In genomic region chr3:188242426-188243123, GRCh38 we compare ENCODE assay signal across 11 cellular contexts.
A peak's percentile ranks its signal among the peaks of the same experiment; 100 is the strongest.
DNase-seq lines count a peak whose midpoint lies in the region; ATAC-seq and TF ChIP-seq lines count a peak whose summit lies in the region.
"Had no signal": no experiment of that assay in that cellular context is flagged by ENCODE, and none has a peak within 500 bp of the region (broad histone marks: within the 10 kb centered on the region; RNA-seq: fewer than 3 reads in every experiment).

No MANE protein-coding gene starts in this region.

- H3K4me3 Mint-ChIP-seq in stimulated activated memory B cell treated with anti-CD40 and anti-IgM and Interleukin-4, amounts not matched to agents 10 μg/mL and 1 μg/mL and 100 μg/mL, for 72 hours: no peak overlapping the region
- H3K4me3 Mint-ChIP-seq: activated CD4-positive, alpha-beta memory T cell treated with anti-CD3 and anti-CD28 coated beads, Interleukin-2, amount 10 ng/mL, durations not matched to agents 7 days and 5 days had no signal

- H3K9me3 Mint-ChIP-seq in stimulated activated memory B cell treated with anti-CD40 and anti-IgM and Interleukin-4, amounts not matched to agents 10 μg/mL and 1 μg/mL and 100 μg/mL, for 72 hours: no peaks in the 10 kb centered on the region
- H3K9me3 Mint-ChIP-seq: activated CD4-positive, alpha-beta memory T cell treated with anti-CD3 and anti-CD28 coated beads, Interleukin-2, amount 10 ng/mL, durations not matched to agents 7 days and 5 days; activated naive CD4-positive, alpha-beta T cell treated with anti-CD3 and anti-CD28 coated beads, Interleukin-2, amount 50 U/mL, for 72 hours had no signal

- no peaks in the 10 kb centered on the region for H3K27me3 ChIP-seq in left ventricle myocardium inferior (ENCODE audit: low read depth)

- no peaks in the 10 kb centered on the region for H3K27me3 Mint-ChIP-seq in stimulated activated memory B cell treated with anti-CD40 and anti-IgM and Interleukin-4, amounts not matched to agents 10 μg/mL and 1 μg/mL and 100 μg/mL, for 72 hours
- H3K27me3 Mint-ChIP-seq: activated CD4-positive, alpha-beta memory T cell treated with anti-CD3 and anti-CD28 coated beads, Interleukin-2, amount 10 ng/mL, durations not matched to agents 7 days and 5 days had no signal

- H3K36me3 ChIP-seq in left ventricle myocardium inferior: no peaks in the 10 kb centered on the region

- no peaks in the 10 kb centered on the region for H3K9me3 ChIP-seq in left ventricle myocardium inferior (replicated peaks)

- no peak overlapping the region for H3K4me3 ChIP-seq in left ventricle myocardium inferior

- DNase-seq in left ventricle myocardium inferior: no peak
- no peak for DNase-seq in amniotic stem cell (lab: John Stamatoyannopoulos, UW)
- no peak for DNase-seq in activated CD8-positive, alpha-beta memory T cell treated with anti-CD3 and anti-CD28 coated beads, Interleukin-2, amount 50 U/mL, for 48 hours
- DNase-seq: activated CD4-positive, alpha-beta memory T cell treated with anti-CD3 and anti-CD28 coated beads, Interleukin-2, amount 10 ng/mL, durations not matched to agents 7 days and 5 days; retina had no signal

- H3K27ac ChIP-seq in left ventricle myocardium inferior (replicated peaks): peak overlapping the region; percentile 85

- peak; percentile 52; the same call in 1 of the 2 replicates for TF ChIP-seq POLR2A in Raji (IDR thresholded peaks at IDR 0.05; ENCODE audit: insufficient read depth, low read depth, low read length)

- H3K27ac Mint-ChIP-seq in stimulated activated memory B cell treated with anti-CD40 and anti-IgM and Interleukin-4, amounts not matched to agents 10 μg/mL and 1 μg/mL and 100 μg/mL, for 72 hours: peak overlapping the region; percentile 80
- H3K27ac Mint-ChIP-seq: activated CD4-positive, alpha-beta memory T cell treated with anti-CD3 and anti-CD28 coated beads, Interleukin-2, amount 10 ng/mL, durations not matched to agents 7 days and 5 days; activated naive CD4-positive, alpha-beta T cell treated with anti-CD3 and anti-CD28 coated beads, Interleukin-2, amount 50 U/mL, for 72 hours had no signal

- H3K36me3 Mint-ChIP-seq in stimulated activated memory B cell treated with anti-CD40 and anti-IgM and Interleukin-4, amounts not matched to agents 10 μg/mL and 1 μg/mL and 100 μg/mL, for 72 hours: peaks cover 16% of the 10 kb centered on the region

- no peak for TF ChIP-seq CTCF in left ventricle myocardium inferior (IDR thresholded peaks at IDR 0.05; ENCODE audit: borderline replicate concordance)

- peaks cover 87% of the 10 kb centered on the region for H3K4me1 ChIP-seq in left ventricle myocardium inferior

- intact Hi-C loops in left ventricle myocardium inferior (cut with micrococcal nuclease): no loop called here

- H3K4me1 Mint-ChIP-seq in stimulated activated memory B cell treated with anti-CD40 and anti-IgM and Interleukin-4, amounts not matched to agents 10 μg/mL and 1 μg/mL and 100 μg/mL, for 72 hours: peaks cover 66% of the 10 kb centered on the region

- ATAC-seq in GM18519 (IDR thresholded peaks at IDR 0.05; ENCODE audit: low FRiP score, unreplicated experiment) (peak; percentile 58), HG03097 (IDR thresholded peaks at IDR 0.05; ENCODE audit: low FRiP score, unreplicated experiment) (no peak), GM21367 (IDR thresholded peaks at IDR 0.05; ENCODE audit: unreplicated experiment) (no peak)
- ATAC-seq in stimulated activated memory B cell treated with anti-CD40 and anti-IgM and Interleukin-4, amounts not matched to agents 10 μg/mL and 1 μg/mL and 100 μg/mL, for 72 hours: peak; percentile 87
- ATAC-seq: activated naive CD4-positive, alpha-beta T cell treated with anti-CD3 and anti-CD28 coated beads, Interleukin-2, amount 50 U/mL, for 72 hours had no signal

Comparison
In these comparisons a context has a peak if more than half of its experiments do, and no peak if none do; other contexts are left out.
1. ATAC-seq: peak in GM18519 (single experiment) and stimulated activated memory B cell treated with anti-CD40 and anti-IgM and Interleukin-4, amounts not matched to agents 10 μg/mL and 1 μg/mL and 100 μg/mL, for 72 hours (single experiment); none in HG03097 (single experiment) and GM21367 (single experiment).